ENCODE assay signal across 7 cellular contexts in the genomic region with DNA sequence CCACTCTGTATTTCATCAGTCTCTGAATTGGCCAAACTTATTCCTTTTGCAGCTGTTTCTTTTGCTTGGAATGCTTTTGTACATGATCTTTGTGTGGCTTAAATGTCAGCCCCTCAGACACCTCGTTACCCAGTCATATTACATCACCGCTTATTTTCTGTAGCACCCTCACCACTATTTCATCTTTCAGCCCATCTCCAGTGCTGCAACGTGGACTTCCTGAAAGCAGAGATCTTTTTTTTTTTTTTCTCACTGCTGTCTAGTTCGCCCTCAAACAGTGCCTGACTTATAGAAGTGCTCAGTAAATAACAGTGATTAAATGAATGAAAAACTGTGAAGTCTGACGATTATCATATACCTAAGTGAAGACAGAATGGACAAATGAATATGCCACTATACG. TPM values are rescaled to one million over a fixed set of nuclear protein-coding genes. Genes with fewer than 3 reads are reported as not detected.
DNase-seq lines count a peak whose midpoint lies in the region; ATAC-seq and TF ChIP-seq lines count a peak whose summit lies in the region.

No MANE protein-coding gene starts in this region.

- H3K27ac ChIP-seq in HEK293 (ENCODE audit: extremely low read depth, low read depth, low read length) (no peak overlapping the region), SK-N-SH (ENCODE audit: low read depth in 2 of 2, low read length in 1 of 2) (peak overlapping the region; percentile 78 to 92; a peak in 3 of 4 replicates)

- peaks cover 58% of the 10 kb centered on the region for H3K79me2 ChIP-seq in SK-N-SH (ENCODE audit: insufficient read depth)

- DNase-seq in SK-N-SH: peak; percentile 33
- DNase-seq in fibroblast of peridontal ligament (ENCODE audit: extremely low read depth): peak; percentile 54
- DNase-seq in GM19238 (ENCODE audit: insufficient read length, low spot score): no peak
- no peak for DNase-seq in NCI-H748 treated with DMSO at 0.1 percent for 48 hours (lab: John Stamatoyannopoulos, UW)

- H3K9ac ChIP-seq in SK-N-SH (peak overlapping the region; percentile 89), skeletal muscle satellite cell (ENCODE audit: low read depth, low read length) (peak overlapping the region; percentile 99)

- TF ChIP-seq EP300 in SK-N-SH (IDR thresholded peaks at IDR 0.05; ENCODE audit: borderline replicate concordance in 1 of 2, low read depth in 1 of 2, low read length in 1 of 2): no peak

- H3K4me2 ChIP-seq in SK-N-SH (peak overlapping the region; percentile 61), skeletal muscle satellite cell (ENCODE audit: low read length) (peak overlapping the region; percentile 86)

- H4K20me1 ChIP-seq in SK-N-SH (ENCODE audit: insufficient read depth): peaks cover 4% of the 10 kb centered on the region

- peak overlapping the region; percentile 68; the same call in 1 of the 2 replicates for H2AFZ ChIP-seq in SK-N-SH (ENCODE audit: low read depth)

- no peak for TF ChIP-seq CTCF in HEK293 (tag by site-specific recombination; IDR thresholded peaks at IDR 0.05)
- TF ChIP-seq CTCF in SK-N-SH (IDR thresholded peaks at IDR 0.05): no peak

- H3K27me3 ChIP-seq in SK-N-SH (ENCODE audit: insufficient read depth) (no peaks in the 10 kb centered on the region), skeletal muscle satellite cell (ENCODE audit: control insufficient read depth, insufficient read depth, low read length) (no peaks in the 10 kb centered on the region)

- peaks cover 11% of the 10 kb centered on the region for H3F3A ChIP-seq in SK-N-SH (replicated peaks; ENCODE audit: insufficient read depth)

- H3K9me2 ChIP-seq in SK-N-SH: no peaks in the 10 kb centered on the region

- POLR2A ChIA-PET in HEK293 (lab: Yijun Ruan, JAX) (interaction anchor here (1.1 to 2.2 kb wide), 8 partner anchors 9 to 155 kb away, joined by 3 to 19 read pairs (median 8); partner anchors contain the start of genes ANKHD1, CD14, EIF4EBP3 and IK), SK-N-SH (lab: Yijun Ruan, JAX) (interaction anchor here (1.0 to 1.4 kb wide), 2 partner anchors 9 to 155 kb away, joined by 3 to 4 read pairs; partner anchors contain the start of genes ANKHD1 and EIF4EBP3)

- WGBS in SK-N-SH (ENCODE audit: low lambda C conversion rate): under 1% methylated on average over 6 of the region's 6 CpGs

- peak overlapping the region; percentile 90 for H3K4me3 ChIP-seq in HEK293 (ENCODE audit: low read depth, low read length)
- peak overlapping the region; percentile 85 to 87 for H3K4me3 ChIP-seq in SK-N-SH (ENCODE audit: low read depth in 2 of 2, low read length in 1 of 2)
- H3K4me3 ChIP-seq in skeletal muscle satellite cell (ENCODE audit: low read length): peak overlapping the region; percentile 95

- CTCF ChIA-PET in HEK293 (lab: Yijun Ruan, JAX): interaction anchor here (2.9 kb wide), 1 partner anchor 79 kb away, joined by 11 read pairs; no protein-coding TSS in a partner anchor
- CTCF ChIA-PET in SK-N-SH (lab: Yijun Ruan, JAX): interaction anchor here (1.5 kb wide), 1 partner anchor 91 kb away, joined by 4 read pairs; the partner anchor contains the start of genes IK and NDUFA2

- 0 out of 2 replicates have a peak, but pooled peaks cover 4% of the 10 kb centered on the region for H3K4me1 ChIP-seq in HEK293 (ENCODE audit: control insufficient read depth, insufficient read depth, low read length)
- H3K4me1 ChIP-seq in SK-N-SH (ENCODE audit: control insufficient read depth in 1 of 2, insufficient read depth in 2 of 2, low read depth in 1 of 2, low read length in 1 of 2): peaks cover 7 to 19% of the 10 kb centered on the region in 2 experiments; a peak in 3 of 4 replicates
- peaks cover 35% of the 10 kb centered on the region for H3K4me1 ChIP-seq in skeletal muscle satellite cell (ENCODE audit: control insufficient read depth, insufficient read depth, low read length)

- H3K36me3 ChIP-seq in HEK293 (ENCODE audit: control insufficient read depth in 2 of 2, insufficient read depth in 1 of 2, low read length in 2 of 2) (peaks cover 0 to 58% of the 10 kb centered on the region in 2 experiments; a peak in 2 of 3 replicates), SK-N-SH (replicated peaks in 1 of 2; ENCODE audit: control insufficient read depth in 1 of 2, insufficient read depth in 2 of 2, low read length in 1 of 2) (peaks cover 11 to 27% of the 10 kb centered on the region in 2 experiments), skeletal muscle satellite cell (ENCODE audit: insufficient read depth, low read length) (peaks cover 11% of the 10 kb centered on the region)

- H3K9me3 ChIP-seq in HEK293 (ENCODE audit: control insufficient read depth, insufficient read depth, low read depth, low read length) (no peaks in the 10 kb centered on the region), SK-N-SH (no peaks in the 10 kb centered on the region), skeletal muscle satellite cell (replicated peaks; ENCODE audit: low read length) (no peaks in the 10 kb centered on the region)

- no peak for ATAC-seq in GM21528 (IDR thresholded peaks at IDR 0.05; ENCODE audit: low FRiP score, unreplicated experiment)

- no peak for TF ChIP-seq RAD21 in SK-N-SH (IDR thresholded peaks at IDR 0.05; ENCODE audit: low read length)

TF ChIP-seq in HEK293, 187 proteins besides CTCF, POLR2A, EP300 and RAD21:
- TF ChIP-seq ZNF391 (tag by site-specific recombination; IDR thresholded peaks at IDR 0.05; ENCODE audit: borderline replicate concordance, low read depth) (0 out of 2 replicates have a peak, but pooled peaks have one; percentile 23), ZNF10 (tag by site-specific recombination; IDR thresholded peaks at IDR 0.05) (no peak), ZNF266 (tag by site-specific recombination; IDR thresholded peaks at IDR 0.05; ENCODE audit: low read depth) (no peak), ATF2 (tag by site-specific recombination; IDR thresholded peaks at IDR 0.05; ENCODE audit: low read depth) (0 out of 2 replicates have a peak, but pooled peaks have one; percentile 38)

TF ChIP-seq in SK-N-SH, 30 proteins besides CTCF, POLR2A, EP300 and RAD21:
- TF ChIP-seq, protein P1, sequence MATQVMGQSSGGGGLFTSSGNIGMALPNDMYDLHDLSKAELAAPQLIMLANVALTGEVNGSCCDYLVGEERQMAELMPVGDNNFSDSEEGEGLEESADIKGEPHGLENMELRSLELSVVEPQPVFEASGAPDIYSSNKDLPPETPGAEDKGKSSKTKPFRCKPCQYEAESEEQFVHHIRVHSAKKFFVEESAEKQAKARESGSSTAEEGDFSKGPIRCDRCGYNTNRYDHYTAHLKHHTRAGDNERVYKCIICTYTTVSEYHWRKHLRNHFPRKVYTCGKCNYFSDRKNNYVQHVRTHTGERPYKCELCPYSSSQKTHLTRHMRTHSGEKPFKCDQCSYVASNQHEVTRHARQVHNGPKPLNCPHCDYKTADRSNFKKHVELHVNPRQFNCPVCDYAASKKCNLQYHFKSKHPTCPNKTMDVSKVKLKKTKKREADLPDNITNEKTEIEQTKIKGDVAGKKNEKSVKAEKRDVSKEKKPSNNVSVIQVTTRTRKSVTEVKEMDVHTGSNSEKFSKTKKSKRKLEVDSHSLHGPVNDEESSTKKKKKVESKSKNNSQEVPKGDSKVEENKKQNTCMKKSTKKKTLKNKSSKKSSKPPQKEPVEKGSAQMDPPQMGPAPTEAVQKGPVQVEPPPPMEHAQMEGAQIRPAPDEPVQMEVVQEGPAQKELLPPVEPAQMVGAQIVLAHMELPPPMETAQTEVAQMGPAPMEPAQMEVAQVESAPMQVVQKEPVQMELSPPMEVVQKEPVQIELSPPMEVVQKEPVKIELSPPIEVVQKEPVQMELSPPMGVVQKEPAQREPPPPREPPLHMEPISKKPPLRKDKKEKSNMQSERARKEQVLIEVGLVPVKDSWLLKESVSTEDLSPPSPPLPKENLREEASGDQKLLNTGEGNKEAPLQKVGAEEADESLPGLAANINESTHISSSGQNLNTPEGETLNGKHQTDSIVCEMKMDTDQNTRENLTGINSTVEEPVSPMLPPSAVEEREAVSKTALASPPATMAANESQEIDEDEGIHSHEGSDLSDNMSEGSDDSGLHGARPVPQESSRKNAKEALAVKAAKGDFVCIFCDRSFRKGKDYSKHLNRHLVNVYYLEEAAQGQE (IDR thresholded peaks at IDR 0.05; ENCODE audit: low read depth, low read length): no peak
- TF ChIP-seq POLR2AphosphoS5 (IDR thresholded peaks at IDR 0.05; ENCODE audit: low read depth, low read length) (0 out of 2 replicates have a peak, but pooled peaks have one; percentile 22), MXI1 (IDR thresholded peaks at IDR 0.05; ENCODE audit: low read depth, low read length) (peak; percentile 43; the same call in 1 of the 2 replicates), TAF1 (IDR thresholded peaks at IDR 0.05; ENCODE audit: borderline replicate concordance, low read depth, low read length) (0 out of 2 replicates have a peak, but pooled peaks have one; percentile 3)
TF ChIP-seq in SK-N-SH: peak in this region for 3.

RNA-seq across cellular contexts. Expression of gene SRA1, which starts 0.8 kb away (rescaled TPM):
- polyA plus RNA-seq in SK-N-SH (2012; rRNA removed): 35.9 and 37.8 TPM in 2 replicates
- 36.1 and 37.2 TPM in 2 replicates for polyA plus RNA-seq in SK-N-SH (2012; cell fraction: cytosol; rRNA removed)
- 52.5 and 70.9 TPM in 2 replicates for polyA plus RNA-seq in SK-N-SH (2012; cell fraction: nucleus; rRNA removed)
- 45.6 and 46.3 TPM in 2 replicates for total RNA-seq in skeletal muscle satellite cell (2012; rRNA removed)

RNA-seq across cellular contexts. Expression of gene APBB3, which starts 8.0 kb away (rescaled TPM):
- 36.0 and 54.5 TPM in 2 replicates for polyA plus RNA-seq in SK-N-SH (2012; rRNA removed)
- polyA plus RNA-seq in SK-N-SH (2012; cell fraction: cytosol; rRNA removed): 8.4 and 11.9 TPM in 2 replicates
- 264 and 329 TPM in 2 replicates for polyA plus RNA-seq in SK-N-SH (2012; cell fraction: nucleus; rRNA removed)
- 9.9 and 16.4 TPM in 2 replicates for total RNA-seq in skeletal muscle satellite cell (2012; rRNA removed)

RNA-seq across cellular contexts. Expression of gene SLC35A4, which starts 8.2 kb away (rescaled TPM):
- 56.2 and 74.9 TPM in 2 replicates for polyA plus RNA-seq in SK-N-SH (2012; rRNA removed)
- 39.3 and 58.7 TPM in 2 replicates for polyA plus RNA-seq in SK-N-SH (2012; cell fraction: cytosol; rRNA removed)
- 54.5 and 59.4 TPM in 2 replicates for polyA plus RNA-seq in SK-N-SH (2012; cell fraction: nucleus; rRNA removed)
- total RNA-seq in skeletal muscle satellite cell (2012; rRNA removed): 15.7 and 19.7 TPM in 2 replicates

RNA-seq across cellular contexts. Expression of gene EIF4EBP3, which starts 9.0 kb away (rescaled TPM):
- polyA plus RNA-seq in SK-N-SH (2012; rRNA removed): 1.1 and 1.2 TPM in 2 replicates
- polyA plus RNA-seq in SK-N-SH (2012; cell fraction: cytosol; rRNA removed): 0.63 and 0.79 TPM in 2 replicates
- 3.4 and 3.6 TPM in 2 replicates for polyA plus RNA-seq in SK-N-SH (2012; cell fraction: nucleus; rRNA removed)
- 2.0 TPM in 1 of 2 replicates, not detected in the other for total RNA-seq in skeletal muscle satellite cell (2012; rRNA removed)

Comparison
In these comparisons a context has a peak if more than half of its experiments do, and no peak if none do; other contexts are left out.
1. DNase-seq: peak in SK-N-SH (single experiment) and fibroblast of peridontal ligament (single experiment); none in GM19238 (single experiment) and NCI-H748 treated with DMSO at 0.1 percent for 48 hours (single experiment).
2. Peak in every context shown above with its lines, with median percentiles within 50 percentile points of each other: H3K4me3 ChIP-seq.